In the genomic region with DNA sequence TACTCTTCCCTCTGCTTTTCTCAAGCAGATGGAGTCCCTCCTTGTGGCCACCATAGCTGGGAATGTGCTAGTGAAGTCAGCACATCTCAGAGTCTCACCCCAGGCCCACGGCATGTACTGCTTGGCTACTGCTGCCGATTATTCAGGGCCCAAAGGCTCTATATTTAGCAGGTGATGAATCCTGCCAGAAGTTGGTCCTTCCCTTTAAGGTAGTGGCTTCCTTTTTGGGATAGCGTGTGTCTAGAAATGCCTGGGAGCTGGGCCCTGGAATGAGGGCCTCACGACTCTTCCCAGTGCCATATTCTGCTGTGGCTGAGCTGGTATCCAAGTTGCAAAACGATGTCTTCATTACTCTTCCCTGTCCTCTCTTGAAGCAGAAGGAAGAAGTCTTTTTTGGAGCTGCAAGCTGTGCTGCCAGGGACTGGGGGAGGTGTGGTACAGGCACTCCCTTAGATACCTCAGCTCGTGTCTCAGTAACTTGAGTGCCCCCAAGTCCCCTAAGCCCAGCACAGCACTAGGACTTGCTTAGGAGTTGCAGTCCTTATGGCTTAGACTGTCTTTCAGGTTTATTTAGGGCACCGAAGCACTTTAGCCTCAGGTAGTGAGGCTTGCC, we compare ENCODE assay signal across 33 cellular contexts.
"Had no signal": no experiment of that assay in that cellular context is flagged by ENCODE, and none has a peak within 500 bp of the region (broad histone marks: within the 10 kb centered on the region; RNA-seq: fewer than 3 reads in every experiment).

No MANE protein-coding gene starts in this region.

- H3K36me3 ChIP-seq: breast epithelium had no signal

- H3K4me3 ChIP-seq: body of pancreas, breast epithelium, K562, PC-9 had no signal

- ATAC-seq: activated T-cell treated with anti-CD3 and anti-CD28 coated beads, Interleukin-2, amount 50 U/mL, for 72 hours; activated T-helper 17 cell treated with anti-CD3 and anti-CD28 coated beads, Interleukin-2, amount 50 U/mL, for 72 hours; body of pancreas; K562 had no signal

- H3K4me3 Mint-ChIP-seq: activated CD4-positive, alpha-beta memory T cell treated with anti-CD3 and anti-CD28 coated beads, Interleukin-2, amount 10 ng/mL, durations not matched to agents 7 days and 5 days; activated naive CD8-positive, alpha-beta T cell treated with anti-CD3 and anti-CD28 coated beads for 36 hours; activated T-cell treated with anti-CD3 and anti-CD28 coated beads, Interleukin-2, amount 50 U/mL, for 72 hours; activated T-helper 17 cell treated with anti-CD3 and anti-CD28 coated beads, Interleukin-2, amount 50 U/mL, for 72 hours had no signal

- H3K27me3 ChIP-seq: body of pancreas, breast epithelium had no signal

- H3K27ac ChIP-seq: body of pancreas, breast epithelium, PC-9, RWPE1, VCaP had no signal

- H3K4me1 Mint-ChIP-seq: activated CD4-positive, alpha-beta memory T cell treated with anti-CD3 and anti-CD28 coated beads, Interleukin-2, amount 10 ng/mL, durations not matched to agents 7 days and 5 days; activated naive CD8-positive, alpha-beta T cell treated with anti-CD3 and anti-CD28 coated beads for 36 hours; activated T-helper 17 cell treated with anti-CD3 and anti-CD28 coated beads, Interleukin-2, amount 50 U/mL, for 72 hours had no signal

- H3K4me1 ChIP-seq: body of pancreas, breast epithelium had no signal

- H3K27ac Mint-ChIP-seq: activated CD4-positive, alpha-beta memory T cell treated with anti-CD3 and anti-CD28 coated beads, Interleukin-2, amount 10 ng/mL, durations not matched to agents 7 days and 5 days; activated naive CD8-positive, alpha-beta T cell treated with anti-CD3 and anti-CD28 coated beads for 36 hours; activated T-cell treated with anti-CD3 and anti-CD28 coated beads, Interleukin-2, amount 50 U/mL, for 72 hours; activated T-helper 17 cell treated with anti-CD3 and anti-CD28 coated beads, Interleukin-2, amount 50 U/mL, for 72 hours had no signal

- H3K27me3 Mint-ChIP-seq: activated CD4-positive, alpha-beta memory T cell treated with anti-CD3 and anti-CD28 coated beads, Interleukin-2, amount 10 ng/mL, durations not matched to agents 7 days and 5 days; activated naive CD8-positive, alpha-beta T cell treated with anti-CD3 and anti-CD28 coated beads for 36 hours; activated T-helper 17 cell treated with anti-CD3 and anti-CD28 coated beads, Interleukin-2, amount 50 U/mL, for 72 hours had no signal

- DNase-seq: activated CD4-positive, alpha-beta memory T cell treated with anti-CD3 and anti-CD28 coated beads, Interleukin-2, amount 10 ng/mL, durations not matched to agents 7 days and 5 days; activated CD4-positive, alpha-beta T cell treated with anti-CD3 and anti-CD28 coated beads for 1 hour; activated CD4-positive, alpha-beta T cell treated with anti-CD3 and anti-CD28 coated beads for 48 hours; activated CD4-positive, CD25-positive, alpha-beta regulatory T cell; activated effector memory CD4-positive, alpha-beta T cell treated with anti-CD3 and anti-CD28 coated beads, Interleukin-2, amount 50 U/mL, for 16 hours; activated naive CD4-positive, alpha-beta T cell; activated naive CD4-positive, alpha-beta T cell treated with anti-CD3 and anti-CD28 coated beads, Interleukin-2, amount 50 U/mL, for 16 hours; activated naive CD8-positive, alpha-beta T cell treated with anti-CD3 and anti-CD28 coated beads for 36 hours; activated T-cell treated with anti-CD3 and anti-CD28 coated beads, Interleukin-2, amount 50 U/mL, for 1 hour; activated T-cell treated with anti-CD3 and anti-CD28 coated beads, Interleukin-2, amount 50 U/mL, for 72 hours; amniotic stem cell; body of pancreas; NCI-H1092 treated with DMSO at 0.1 percent for 48 hours; NCI-H1417; NCI-H146; NCI-H187; NCI-H2029 treated with DMSO at 0.1 percent for 48 hours; NCI-H2107; NCI-H2171; NCI-H510A; NCI-H526; NCI-H748 treated with DMSO at 0.1 percent for 48 hours; PC-9; Right ventricle myocardium superior; SW 1271; T-helper 1 cell; T-helper 2 cell; T-helper 9 cell had no signal
